In genomic region chr18:57737661-57738060, GRCh38 we compare ENCODE assay signal across 9 cellular contexts.
DNase-seq lines count a peak whose midpoint lies in the region; ATAC-seq and TF ChIP-seq lines count a peak whose summit lies in the region.
"Had no signal": no experiment of that assay in that cellular context is flagged by ENCODE, and none has a peak within 500 bp of the region (broad histone marks: within the 10 kb centered on the region; RNA-seq: fewer than 3 reads in every experiment).

No MANE protein-coding gene starts in this region.

- H3K9me3 ChIP-seq in PC-9 (ENCODE audit: insufficient read depth, low read depth), result peaks cover 9% of the 10 kb centered on the region; the same call in 1 of the 2 replicates
- no peaks in the 10 kb centered on the region for H3K9me3 ChIP-seq in esophagus muscularis mucosa

- H3K79me2 ChIP-seq in PC-9 (ENCODE audit: low read depth), result peaks cover 27% of the 10 kb centered on the region

- WGBS in esophagus muscularis mucosa, result 7% methylated on average over 6 of the region's 6 CpGs

- CTCF ChIA-PET in PC-9 (lab: Charles Lee), result no interaction called here

- peak overlapping the region; percentile 39 for H3K4me2 ChIP-seq in PC-9

- no peaks in the 10 kb centered on the region for H4K20me1 ChIP-seq in PC-9 (ENCODE audit: insufficient read depth)

- H3K4me1 ChIP-seq in PC-9 (replicated peaks; ENCODE audit: insufficient read depth), result peaks cover 14% of the 10 kb centered on the region
- peaks cover 3 to 28% (median 20%) of the 10 kb centered on the region in 4 donors for H3K4me1 ChIP-seq in esophagus muscularis mucosa

- H2AFZ ChIP-seq in PC-9, result no peak overlapping the region

- H3K36me3 ChIP-seq in PC-9 (ENCODE audit: low read depth), result peaks cover 11% of the 10 kb centered on the region; the same call in 1 of the 2 replicates
- H3K36me3 ChIP-seq in esophagus muscularis mucosa, result no peaks in the 10 kb centered on the region

- H3K27ac ChIP-seq in PC-9 (peak overlapping the region; percentile 38; the same call in 1 of the 2 replicates), esophagus muscularis mucosa (replicated peaks in 1 of 4) (peak overlapping the region; percentile 35 to 67 (median 62))

- H3K9me2 ChIP-seq in PC-9 (ENCODE audit: insufficient read depth), result no peaks in the 10 kb centered on the region

- no TSS peak for BruUV-seq in PC-9 (replicated peaks; lab: Mats Ljungman, UMichigan)

- peak; percentile 90 for DNase-seq in AG20443 (ENCODE audit: low spot score)
- DNase-seq in PC-9, result peak in 1 of 2 experiments; percentile 87
- DNase-seq in esophagus muscularis mucosa (ENCODE audit: extremely low spot score), result no peak
- DNase-seq in non-pigmented ciliary epithelial cell (ENCODE audit: low read depth), result peak; percentile 96
- no peak for DNase-seq in GM19238 (ENCODE audit: insufficient read length, low spot score)
- no peak for DNase-seq in NCI-H1417 treated with DMSO at 0.1 percent for 48 hours (lab: John Stamatoyannopoulos, UW)
- DNase-seq: activated CD4-positive, CD25-positive, alpha-beta regulatory T cell had no signal

- ATAC-seq in HG03196 (IDR thresholded peaks at IDR 0.05; ENCODE audit: unreplicated experiment) (no peak), GM21528 (IDR thresholded peaks at IDR 0.05; ENCODE audit: low FRiP score, unreplicated experiment) (no peak)

- H3F3A ChIP-seq in PC-9 (ENCODE audit: insufficient read depth, low read depth), result peaks cover 10% of the 10 kb centered on the region; the same call in 1 of the 2 replicates

- TF ChIP-seq EP300 in esophagus muscularis mucosa (IDR thresholded peaks at IDR 0.05), result no peak

- no peak for TF ChIP-seq POLR2A in esophagus muscularis mucosa (IDR thresholded peaks at IDR 0.05; ENCODE audit: low read depth)

- intact Hi-C loops in PC-9 (cut with micrococcal nuclease; ENCODE audit: unreplicated experiment) (no loop called here), esophagus muscularis mucosa (cut with DNase I) (no loop called here)

- no peaks in the 10 kb centered on the region for H3K27me3 ChIP-seq in PC-9 (ENCODE audit: insufficient read depth, low read depth)
- no peaks in the 10 kb centered on the region for H3K27me3 ChIP-seq in esophagus muscularis mucosa

- H3K4me3 ChIP-seq in PC-9 (no peak overlapping the region), esophagus muscularis mucosa (no peak overlapping the region)

- POLR2A ChIA-PET in PC-9 (lab: Charles Lee; ENCODE audit: unreplicated experiment), result no interaction called here

- TF ChIP-seq CTCF in PC-9 (conservative IDR thresholded peaks at IDR 0.05) (no peak), esophagus muscularis mucosa (IDR thresholded peaks at IDR 0.05) (no peak)

Comparison
In these comparisons a context has a peak if more than half of its experiments do, and no peak if none do; other contexts are left out.
1. DNase-seq: peak in AG20443 (single experiment) and non-pigmented ciliary epithelial cell (single experiment); none in esophagus muscularis mucosa (single experiment), GM19238 (single experiment) and NCI-H1417 treated with DMSO at 0.1 percent for 48 hours (single experiment).